In the genomic region with DNA sequence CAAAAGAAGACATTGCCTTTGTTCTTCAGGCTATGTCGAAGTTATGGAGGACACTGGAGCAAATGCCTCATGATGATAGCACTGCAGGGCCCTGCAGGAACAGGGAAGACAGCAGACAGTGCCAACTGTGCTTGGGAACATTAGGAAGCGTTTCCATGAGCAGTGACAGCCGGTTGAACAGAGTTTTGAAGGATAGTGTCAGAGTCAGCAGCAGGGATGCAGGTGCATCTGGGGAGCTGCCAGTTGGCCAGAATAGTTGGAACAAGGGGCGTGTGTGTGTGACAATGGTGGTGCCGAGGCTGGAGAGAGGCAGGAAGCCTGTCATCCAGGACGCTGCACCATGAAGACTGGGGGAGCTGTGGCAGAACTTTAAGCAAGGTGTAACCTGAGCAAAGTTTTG, we compare ENCODE assay signal across 24 cellular contexts.
"Had no signal": no experiment of that assay in that cellular context is flagged by ENCODE, and none has a peak within 500 bp of the region (broad histone marks: within the 10 kb centered on the region; RNA-seq: fewer than 3 reads in every experiment).

No MANE protein-coding gene starts in this region.

- H3K36me3 ChIP-seq: colonic mucosa, esophagus squamous epithelium, gastroesophageal sphincter, ovary, sigmoid colon, uterus had no signal

- H3K27me3 ChIP-seq: body of pancreas, colonic mucosa, dorsolateral prefrontal cortex, esophagus squamous epithelium, gastroesophageal sphincter, ovary, sigmoid colon, testis, uterus had no signal

- H3K4me1 Mint-ChIP-seq: activated naive CD8-positive, alpha-beta T cell treated with anti-CD3 and anti-CD28 coated beads, Interleukin-2, amount 50 U/mL, for 24 hours had no signal

- DNase-seq: activated CD4-positive, alpha-beta T cell treated with anti-CD3 and anti-CD28 coated beads for 1 hour; activated CD4-positive, alpha-beta T cell treated with anti-CD3 and anti-CD28 coated beads, Interleukin-2, amount 50 U/mL, for 1 hour; activated CD8-positive, alpha-beta T cell treated with anti-CD3 and anti-CD28 coated beads, Interleukin-2, amount 10 ng/mL, durations not matched to agents 7 days and 5 days; activated gamma-delta T cell; activated naive CD4-positive, alpha-beta T cell treated with anti-CD3 and anti-CD28 coated beads, Interleukin-2, amount 50 U/mL, for 16 hours; activated naive CD8-positive, alpha-beta T cell treated with anti-CD3 and anti-CD28 coated beads, Interleukin-2, amount 50 U/mL, for 24 hours; body of pancreas; colonic mucosa; effector memory CD8-positive, alpha-beta T cell; esophagus squamous epithelium; kidney; naive thymus-derived CD8-positive, alpha-beta T cell; ovary; sigmoid colon; stimulated activated CD4-positive, alpha-beta T cell treated with anti-CD3 and anti-CD28 coated beads, Interleukin-15, amount 100 ng/mL, for 24 hours; T-helper 1 cell; testis; trophoblast cell; uterus had no signal

- H3K36me3 Mint-ChIP-seq: naive thymus-derived CD8-positive, alpha-beta T cell; stimulated activated memory B cell treated with anti-CD40 and anti-IgM and Interleukin-4, amounts not matched to agents 10 μg/mL and 1 μg/mL and 100 μg/mL, for 72 hours had no signal

- H3K27ac Mint-ChIP-seq: activated CD8-positive, alpha-beta T cell treated with anti-CD3 and anti-CD28 coated beads, Interleukin-2, amount 10 ng/mL, durations not matched to agents 7 days and 5 days; activated naive CD8-positive, alpha-beta T cell treated with anti-CD3 and anti-CD28 coated beads, Interleukin-2, amount 50 U/mL, for 24 hours; activated T-helper 1 cell treated with anti-CD3 and anti-CD28 coated beads, Interleukin-12 subunit alpha, Interleukin-12 subunit beta, Interleukin-2, Interleukin-4 antibody, amounts not matched to agents 30 ng/mL and 10 ng/mL and 1 ng/mL, durations not matched to agents 14 hours and 24 hours and 36 hours; effector memory CD8-positive, alpha-beta T cell; naive thymus-derived CD8-positive, alpha-beta T cell; stimulated activated memory B cell treated with anti-CD40 and anti-IgM and Interleukin-4, amounts not matched to agents 10 μg/mL and 1 μg/mL and 100 μg/mL, for 72 hours had no signal

- ATAC-seq: activated CD8-positive, alpha-beta T cell treated with anti-CD3 and anti-CD28 coated beads, Interleukin-2, amount 10 ng/mL, durations not matched to agents 7 days and 5 days; activated naive CD8-positive, alpha-beta T cell treated with anti-CD3 and anti-CD28 coated beads, Interleukin-2, amount 50 U/mL, for 24 hours; body of pancreas; effector memory CD8-positive, alpha-beta T cell; gastroesophageal sphincter; naive thymus-derived CD8-positive, alpha-beta T cell; stimulated activated memory B cell treated with anti-CD40 and anti-IgM and Interleukin-4, amounts not matched to agents 10 μg/mL and 1 μg/mL and 100 μg/mL, for 72 hours had no signal

- H3K4me3 ChIP-seq: body of pancreas, colonic mucosa, dorsolateral prefrontal cortex, esophagus squamous epithelium, gastroesophageal sphincter, ovary, sigmoid colon, smooth muscle cell, testis, uterus had no signal

- H3K9me3 Mint-ChIP-seq: activated naive CD8-positive, alpha-beta T cell treated with anti-CD3 and anti-CD28 coated beads, Interleukin-2, amount 50 U/mL, for 24 hours; activated T-helper 1 cell treated with anti-CD3 and anti-CD28 coated beads, Interleukin-12 subunit alpha, Interleukin-12 subunit beta, Interleukin-2, Interleukin-4 antibody, amounts not matched to agents 30 ng/mL and 10 ng/mL and 1 ng/mL, durations not matched to agents 14 hours and 24 hours and 36 hours; effector memory CD8-positive, alpha-beta T cell; naive thymus-derived CD8-positive, alpha-beta T cell; stimulated activated memory B cell treated with anti-CD40 and anti-IgM and Interleukin-4, amounts not matched to agents 10 μg/mL and 1 μg/mL and 100 μg/mL, for 72 hours had no signal

- H3K4me3 Mint-ChIP-seq: activated CD8-positive, alpha-beta T cell treated with anti-CD3 and anti-CD28 coated beads, Interleukin-2, amount 10 ng/mL, durations not matched to agents 7 days and 5 days; activated naive CD8-positive, alpha-beta T cell treated with anti-CD3 and anti-CD28 coated beads, Interleukin-2, amount 50 U/mL, for 24 hours; activated T-helper 1 cell treated with anti-CD3 and anti-CD28 coated beads, Interleukin-12 subunit alpha, Interleukin-12 subunit beta, Interleukin-2, Interleukin-4 antibody, amounts not matched to agents 30 ng/mL and 10 ng/mL and 1 ng/mL, durations not matched to agents 14 hours and 24 hours and 36 hours; effector memory CD8-positive, alpha-beta T cell; naive thymus-derived CD8-positive, alpha-beta T cell; stimulated activated memory B cell treated with anti-CD40 and anti-IgM and Interleukin-4, amounts not matched to agents 10 μg/mL and 1 μg/mL and 100 μg/mL, for 72 hours had no signal

- H3K27ac ChIP-seq: body of pancreas, colonic mucosa, dorsolateral prefrontal cortex, esophagus squamous epithelium, gastroesophageal sphincter, ovary, sigmoid colon, testis, uterus had no signal

- H3K9me3 ChIP-seq: body of pancreas, colonic mucosa, esophagus squamous epithelium, gastroesophageal sphincter, ovary, sigmoid colon, testis, uterus had no signal

- H3K4me1 ChIP-seq: esophagus squamous epithelium, testis, uterus had no signal
